Comparison of ENCODE assay signal across 8 cellular contexts in the genomic region with DNA sequence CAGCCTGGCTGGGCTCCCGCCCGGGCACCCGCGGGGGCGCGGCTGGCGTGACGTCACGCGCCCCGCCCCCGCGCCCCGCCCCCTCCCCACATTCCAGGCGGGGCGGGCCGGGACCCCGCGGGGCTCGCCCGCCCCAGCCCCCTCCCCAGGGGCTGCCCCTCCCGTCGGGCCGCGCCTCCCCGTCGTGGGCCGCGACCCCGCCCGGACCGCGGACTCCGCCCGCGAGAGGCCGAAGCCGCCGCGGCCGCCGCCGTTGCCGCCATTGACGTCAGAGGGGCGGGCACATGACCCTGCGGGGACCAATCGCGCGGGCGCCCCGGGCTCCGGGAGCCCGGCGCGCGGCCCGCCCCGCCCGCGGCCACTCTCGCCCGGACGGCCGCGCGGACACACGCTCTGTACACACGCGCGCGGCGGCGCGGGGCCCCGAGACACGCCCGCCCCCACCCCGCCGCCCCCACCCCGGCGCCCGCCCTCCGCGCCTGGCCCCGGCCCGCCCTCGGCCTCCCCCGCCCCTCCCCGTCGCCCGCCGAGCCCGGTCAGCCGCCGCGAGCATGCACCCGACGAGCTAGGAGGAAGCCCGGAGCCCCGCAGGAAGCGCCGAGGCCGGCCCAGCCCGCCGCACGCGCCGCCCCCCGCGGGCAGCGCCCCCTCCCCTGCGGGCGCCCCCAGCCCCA. TPM values are rescaled to one million over a fixed set of nuclear protein-coding genes. Genes with fewer than 3 reads are reported as not detected.
DNase-seq lines count a peak whose midpoint lies in the region; ATAC-seq lines count a peak whose summit lies in the region.

A gene (plus strand): TSS at position 361 of the 674 bp plus-strand sequence.

- H3K27me3 Mint-ChIP-seq in activated CD4-positive, alpha-beta T cell treated with anti-CD3 and anti-CD28 coated beads, Interleukin-2, amount 10 ng/mL, durations not matched to agents 7 days and 5 days = peaks cover 37% of the 10 kb centered on the region

- CTCF ChIA-PET in activated CD4-positive, alpha-beta T cell treated with anti-CD3 and anti-CD28 coated beads, Interleukin-2, amount 10 ng/mL, durations not matched to agents 7 days and 5 days (lab: Charles Lee) = interaction anchor here (0.6 kb wide), 1 partner anchor 193 kb away, joined by 3 read pairs; no protein-coding TSS in a partner anchor

- ATAC-seq in HG02938 (IDR thresholded peaks at IDR 0.05; ENCODE audit: unreplicated experiment) = peak; percentile 56

- H3K36me3 Mint-ChIP-seq in activated CD4-positive, alpha-beta T cell treated with anti-CD3 and anti-CD28 coated beads, Interleukin-2, amount 10 ng/mL, durations not matched to agents 7 days and 5 days (ENCODE audit: low read depth) = peaks cover 15% of the 10 kb centered on the region

- peak within 1 kb of the TSS; percentile 93 for H3K27ac Mint-ChIP-seq in activated CD4-positive, alpha-beta T cell treated with anti-CD3 and anti-CD28 coated beads, Interleukin-2, amount 10 ng/mL, durations not matched to agents 7 days and 5 days

- H3K4me3 Mint-ChIP-seq in activated CD4-positive, alpha-beta T cell treated with anti-CD3 and anti-CD28 coated beads, Interleukin-2, amount 10 ng/mL, durations not matched to agents 7 days and 5 days = peak within 1 kb of the TSS; percentile 85

- POLR2A ChIA-PET in activated CD4-positive, alpha-beta T cell treated with anti-CD3 and anti-CD28 coated beads, Interleukin-2, amount 10 ng/mL, durations not matched to agents 7 days and 5 days (lab: Charles Lee) = no interaction called here

- H3K4me1 Mint-ChIP-seq in activated CD4-positive, alpha-beta T cell treated with anti-CD3 and anti-CD28 coated beads, Interleukin-2, amount 10 ng/mL, durations not matched to agents 7 days and 5 days = peaks cover 45% of the 10 kb centered on the region

- peak; percentile 71 for DNase-seq in SIG-M5 treated with dmso at 0.1 percent for 504 hours (lab: John Stamatoyannopoulos, UW; ENCODE audit: unreplicated experiment)
- DNase-seq in SIG-M5 (lab: John Stamatoyannopoulos, UW) = no peak
- peak; percentile 24 for DNase-seq in NCI-H446 treated with DMSO at 0.1 percent for 48 hours (lab: John Stamatoyannopoulos, UW)
- DNase-seq in activated CD4-positive, alpha-beta T cell treated with anti-CD3 and anti-CD28 coated beads, Interleukin-2, amount 10 ng/mL, durations not matched to agents 7 days and 5 days = peak; percentile 79
- peak; percentile 71 for DNase-seq in cortex of kidney (lab: John Stamatoyannopoulos, UW)
- DNase-seq in left kidney (ENCODE audit: low read depth, low spot score) = peak; percentile 93
- DNase-seq in stimulated activated CD4-positive, alpha-beta T cell treated with anti-CD3 and anti-CD28 coated beads, Interleukin-2, amount 100 ng/mL, for 24 hours = peak; percentile 79 to 84

- no peaks in the 10 kb centered on the region for H3K9me3 Mint-ChIP-seq in activated CD4-positive, alpha-beta T cell treated with anti-CD3 and anti-CD28 coated beads, Interleukin-2, amount 10 ng/mL, durations not matched to agents 7 days and 5 days

RNA-seq across cellular contexts. Expression of the gene that starts here (rescaled TPM):
- total RNA-seq in activated CD4-positive, alpha-beta T cell treated with anti-CD3 and anti-CD28 coated beads, Interleukin-2, amount 10 ng/mL, durations not matched to agents 7 days and 5 days = 10 to 100 TPM; 44.7 to 46.8 TPM
